ENCODE assay signal across 8 cellular contexts in the genomic region with DNA sequence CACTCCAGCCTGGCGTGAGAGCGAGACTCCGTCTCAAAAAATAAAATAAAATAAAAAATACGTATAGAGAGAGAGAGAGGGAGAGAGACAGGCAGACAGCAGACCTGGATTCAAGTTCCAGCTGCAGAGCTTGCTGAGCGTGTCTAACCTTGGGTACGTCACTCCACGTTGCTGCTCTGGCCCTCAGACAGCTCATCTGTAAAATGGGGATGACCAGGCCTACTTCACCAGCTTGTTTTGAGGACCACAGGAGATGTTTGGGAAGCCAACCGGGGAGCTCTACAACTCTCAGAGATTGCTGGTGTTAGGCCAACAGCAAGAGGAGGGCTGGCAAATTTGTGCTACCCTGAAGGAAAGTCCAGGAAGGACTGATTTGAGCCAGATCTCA. TPM values are rescaled to one million over a fixed set of nuclear protein-coding genes. Genes with fewer than 3 reads are reported as not detected.
DNase-seq lines count a peak whose midpoint lies in the region; TF ChIP-seq lines count a peak whose summit lies in the region.

No MANE protein-coding gene starts in this region.

- POLR2A ChIA-PET in activated CD4-positive, alpha-beta T cell treated with anti-CD3 and anti-CD28 coated beads, Interleukin-2, amount 10 ng/mL, durations not matched to agents 7 days and 5 days (lab: Charles Lee): interaction anchor here (1.0 kb wide), 1 partner anchor 12 kb away, joined by 3 read pairs; no protein-coding TSS in a partner anchor

- H3K27ac ChIP-seq in adrenal gland (peak overlapping the region in 3 of 5 donors; percentile 70 to 84 (median 74)), liver (ENCODE audit: low read depth in 1 of 2, low read length in 2 of 2) (peak overlapping the region in 1 of 2 donors; percentile 21), tibial artery (peak overlapping the region; percentile 95 to 97)

- peak overlapping the region in 1 of 2 donors; percentile 43 for H3K9ac ChIP-seq in liver (ENCODE audit: low read depth in 1 of 2, low read length in 2 of 2)

- DNase-seq in activated CD4-positive, alpha-beta T cell treated with anti-CD3 and anti-CD28 coated beads, Interleukin-2, amount 10 ng/mL, durations not matched to agents 7 days and 5 days: no peak
- DNase-seq in activated CD4-positive, alpha-beta T cell treated with anti-CD3 and anti-CD28 coated beads for 48 hours: no peak
- no peak for DNase-seq in adrenal gland
- no peak for DNase-seq in tibial artery
- no peak for DNase-seq in NCI-H1092 (lab: John Stamatoyannopoulos, UW)
- no peak for DNase-seq in NCI-H2171 treated with DMSO at 0.1 percent for 48 hours (lab: John Stamatoyannopoulos, UW)
- DNase-seq in stimulated activated CD4-positive, alpha-beta T cell treated with anti-CD3 and anti-CD28 coated beads, Interleukin-4, amount 100 ng/mL, for 4 hours: no peak

- peaks cover 64% of the 10 kb centered on the region for H3K4me1 Mint-ChIP-seq in activated CD4-positive, alpha-beta T cell treated with anti-CD3 and anti-CD28 coated beads, Interleukin-2, amount 10 ng/mL, durations not matched to agents 7 days and 5 days

- no peaks in the 10 kb centered on the region for H3K27me3 ChIP-seq in adrenal gland
- H3K27me3 ChIP-seq in liver (ENCODE audit: control insufficient read depth in 4 of 4, insufficient read depth in 4 of 4, low read length in 3 of 4): no peaks in the 10 kb centered on the region
- no peaks in the 10 kb centered on the region for H3K27me3 ChIP-seq in tibial artery

- H3K4me3 ChIP-seq in adrenal gland: peak overlapping the region in 2 of 4 donors; percentile 63 to 95
- H3K4me3 ChIP-seq in liver (ENCODE audit: low read depth in 1 of 3, low read length in 3 of 3): peak overlapping the region; percentile 60 to 80 (median 75)
- H3K4me3 ChIP-seq in tibial artery: peak overlapping the region; percentile 75 to 82

- no peaks in the 10 kb centered on the region for H3K27me3 Mint-ChIP-seq in activated CD4-positive, alpha-beta T cell treated with anti-CD3 and anti-CD28 coated beads, Interleukin-2, amount 10 ng/mL, durations not matched to agents 7 days and 5 days

- H3K4me1 ChIP-seq in adrenal gland (replicated peaks in 1 of 2) (peaks cover 14 to 22% of the 10 kb centered on the region in 2 donors), liver (ENCODE audit: control insufficient read depth in 4 of 4, insufficient read depth in 4 of 4, low read length in 3 of 4) (peaks cover 3 to 10% (median 3%) of the 10 kb centered on the region in 4 donors), tibial artery (peaks cover 0 to 46% (median 33%) of the 10 kb centered on the region in 4 donors)

- H3K9me3 ChIP-seq in adrenal gland (replicated peaks in 1 of 3) (no peaks in the 10 kb centered on the region), liver (ENCODE audit: control insufficient read depth in 4 of 4, low read length in 3 of 4) (no peaks in the 10 kb centered on the region), tibial artery (no peaks in the 10 kb centered on the region)

- no peak for TF ChIP-seq CTCF in adrenal gland (IDR thresholded peaks at IDR 0.05)
- no peak for TF ChIP-seq CTCF in liver (IDR thresholded peaks at IDR 0.05; ENCODE audit: low read depth, low read length, missing input control)
- TF ChIP-seq CTCF in tibial artery (IDR thresholded peaks at IDR 0.05): no peak

- no peaks in the 10 kb centered on the region for H3K36me3 ChIP-seq in adrenal gland (replicated peaks in 1 of 2)
- H3K36me3 ChIP-seq in liver (ENCODE audit: control insufficient read depth in 4 of 4, insufficient read depth in 3 of 4, low read depth in 1 of 4, low read length in 3 of 4): no peaks in the 10 kb centered on the region
- H3K36me3 ChIP-seq in tibial artery: no peaks in the 10 kb centered on the region

- WGBS in adrenal gland, 4 donors: 67 to 82% (median 79%) methylated on average over 8 of the region's 8 CpGs
- 89% methylated on average over 8 of the region's 8 CpGs for WGBS in liver

- H3K9me3 Mint-ChIP-seq in activated CD4-positive, alpha-beta T cell treated with anti-CD3 and anti-CD28 coated beads, Interleukin-2, amount 10 ng/mL, durations not matched to agents 7 days and 5 days: no peaks in the 10 kb centered on the region

- H3K4me3 Mint-ChIP-seq in activated CD4-positive, alpha-beta T cell treated with anti-CD3 and anti-CD28 coated beads, Interleukin-2, amount 10 ng/mL, durations not matched to agents 7 days and 5 days: peak overlapping the region; percentile 83

- peak overlapping the region; percentile 95 for H3K27ac Mint-ChIP-seq in activated CD4-positive, alpha-beta T cell treated with anti-CD3 and anti-CD28 coated beads, Interleukin-2, amount 10 ng/mL, durations not matched to agents 7 days and 5 days

- TF ChIP-seq RAD21 in liver (IDR thresholded peaks at IDR 0.05): no peak

- intact Hi-C loops in adrenal gland (cut with DNase I) (loop anchor here (10.0 kb wide), 2 partner anchors 59 to 189 kb away; no protein-coding TSS in a partner anchor), tibial artery (cut with DNase I; ENCODE audit: low total_unique reads) (loop anchor here (5.0 to 10.0 kb wide), 3 partner anchors 186 to 329 kb away; no protein-coding TSS in a partner anchor)

- no peak for TF ChIP-seq POLR2A in adrenal gland (IDR thresholded peaks at IDR 0.05)

- peaks cover 30% of the 10 kb centered on the region for H3K36me3 Mint-ChIP-seq in activated CD4-positive, alpha-beta T cell treated with anti-CD3 and anti-CD28 coated beads, Interleukin-2, amount 10 ng/mL, durations not matched to agents 7 days and 5 days (ENCODE audit: low read depth)

- CTCF ChIA-PET in activated CD4-positive, alpha-beta T cell treated with anti-CD3 and anti-CD28 coated beads, Interleukin-2, amount 10 ng/mL, durations not matched to agents 7 days and 5 days (lab: Charles Lee): interaction anchor here (0.9 to 4.6 kb wide), 6 partner anchors 16 to 188 kb away, joined by 3 to 21 read pairs (median 4); no protein-coding TSS in a partner anchor

TF ChIP-seq in liver, 16 proteins besides CTCF, POLR2A, EP300 and RAD21:
- TF ChIP-seq EGR1 (IDR thresholded peaks at IDR 0.05; ENCODE audit: low read depth in 2 of 2): no peak
- no peak for TF ChIP-seq FOXA2 (IDR thresholded peaks at IDR 0.05)
- TF ChIP-seq HNF4A (conservative IDR thresholded peaks at IDR 0.05): no peak
- TF ChIP-seq NR2F2 (IDR thresholded peaks at IDR 0.05): no peak
- no peak for TF ChIP-seq YY1 (IDR thresholded peaks at IDR 0.05)
- TF ChIP-seq HNF4G (IDR thresholded peaks at IDR 0.05): no peak
- no peak for TF ChIP-seq GABPA (IDR thresholded peaks at IDR 0.05 in 1 of 2, conservative IDR thresholded peaks at IDR 0.05 in 1 of 2)
- no peak for TF ChIP-seq RXRA (IDR thresholded peaks at IDR 0.05)
- TF ChIP-seq JUND (IDR thresholded peaks at IDR 0.05): no peak
- TF ChIP-seq TAF1 (conservative IDR thresholded peaks at IDR 0.05): no peak
- TF ChIP-seq, protein P1, sequence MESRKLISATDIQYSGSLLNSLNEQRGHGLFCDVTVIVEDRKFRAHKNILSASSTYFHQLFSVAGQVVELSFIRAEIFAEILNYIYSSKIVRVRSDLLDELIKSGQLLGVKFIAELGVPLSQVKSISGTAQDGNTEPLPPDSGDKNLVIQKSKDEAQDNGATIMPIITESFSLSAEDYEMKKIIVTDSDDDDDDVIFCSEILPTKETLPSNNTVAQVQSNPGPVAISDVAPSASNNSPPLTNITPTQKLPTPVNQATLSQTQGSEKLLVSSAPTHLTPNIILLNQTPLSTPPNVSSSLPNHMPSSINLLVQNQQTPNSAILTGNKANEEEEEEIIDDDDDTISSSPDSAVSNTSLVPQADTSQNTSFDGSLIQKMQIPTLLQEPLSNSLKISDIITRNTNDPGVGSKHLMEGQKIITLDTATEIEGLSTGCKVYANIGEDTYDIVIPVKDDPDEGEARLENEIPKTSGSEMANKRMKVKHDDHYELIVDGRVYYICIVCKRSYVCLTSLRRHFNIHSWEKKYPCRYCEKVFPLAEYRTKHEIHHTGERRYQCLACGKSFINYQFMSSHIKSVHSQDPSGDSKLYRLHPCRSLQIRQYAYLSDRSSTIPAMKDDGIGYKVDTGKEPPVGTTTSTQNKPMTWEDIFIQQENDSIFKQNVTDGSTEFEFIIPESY (IDR thresholded peaks at IDR 0.05): no peak
- no peak for TF ChIP-seq FOXA1 (IDR thresholded peaks at IDR 0.05)

RNA-seq across cellular contexts. Expression of a gene that starts 0.5 kb away (rescaled TPM):
- total RNA-seq in activated CD4-positive, alpha-beta T cell treated with anti-CD3 and anti-CD28 coated beads, Interleukin-2, amount 10 ng/mL, durations not matched to agents 7 days and 5 days: 10 to 100 TPM; 64.5 to 65.6 TPM
- total RNA-seq in adrenal gland (10 to 100 TPM in 1 of 8 donors, 1 to 10 TPM in 7; 1.0 to 13.5 (median 6.4) TPM), liver (1 to 10 TPM; 2.5 to 3.3 TPM)
- polyA plus RNA-seq in adrenal gland (10 to 100 TPM in 1 of 3 donors, 1 to 10 TPM in 2; 3.8 to 16.7 (median 9.3) TPM), liver (under 1 TPM; 0.68 to 0.74 TPM)

Comparison
In these comparisons a context has a peak if more than half of its experiments do, and no peak if none do; other contexts are left out.
1. RNA of a gene that starts 0.5 kb away (total RNA-seq): 64.5 to 65.6 TPM in activated CD4-positive, alpha-beta T cell treated with anti-CD3 and anti-CD28 coated beads, Interleukin-2, amount 10 ng/mL, durations not matched to agents 7 days and 5 days; 1.0 to 13.5 TPM in adrenal gland and 2.5 to 3.3 TPM in liver; every median in the first group is over 4 times any median in the second.